Comparison of ENCODE assay signal across 1 cellular context in the genomic region with DNA sequence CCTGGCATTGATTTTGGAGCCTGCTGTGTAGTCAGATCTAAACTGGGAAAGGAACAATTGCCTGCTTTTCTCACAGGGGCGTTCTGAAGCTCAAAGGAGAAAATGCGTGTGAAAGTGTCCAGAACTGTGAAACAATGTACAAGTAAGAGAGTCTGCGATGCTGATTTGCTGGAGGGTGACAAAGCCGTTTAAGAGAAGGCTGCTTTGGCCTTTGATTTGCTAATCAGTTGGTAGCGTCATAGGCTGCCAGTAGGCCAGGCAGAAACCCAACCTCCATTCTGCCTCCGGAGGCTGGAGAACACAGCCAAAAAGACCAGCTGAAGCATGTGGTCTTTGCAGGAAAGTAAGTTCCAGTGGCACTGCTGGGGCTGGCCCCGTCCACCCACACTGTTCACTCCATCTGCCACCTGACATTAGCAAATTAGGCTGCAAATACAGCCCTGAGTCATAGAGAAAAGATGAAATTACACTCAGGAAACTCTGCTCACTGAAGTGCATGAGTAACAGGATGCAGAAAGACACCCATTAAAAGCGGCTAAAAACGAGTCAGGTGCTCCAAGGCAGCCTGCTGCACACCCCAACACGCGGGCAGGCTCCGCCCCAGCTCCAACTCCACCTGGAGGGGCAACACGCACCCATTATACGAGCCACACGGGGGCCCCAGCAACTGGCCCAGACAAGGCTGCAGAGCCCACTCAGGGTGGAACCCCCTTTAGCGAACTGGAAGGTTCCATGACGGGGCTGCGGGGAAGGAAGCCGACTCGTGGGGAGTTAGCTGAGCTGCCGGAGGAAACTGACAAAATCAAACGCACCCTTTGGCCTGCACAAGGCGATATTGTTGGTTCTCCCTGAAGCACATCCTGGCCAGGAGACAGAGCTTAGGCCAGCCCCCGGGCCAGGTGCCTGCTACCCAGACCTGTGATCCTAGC.
TF ChIP-seq lines count a peak whose summit lies in the region.

No MANE protein-coding gene starts in this region.

TF ChIP-seq in SK-N-SH, 30 proteins besides CTCF, POLR2A, EP300 and RAD21:
- TF ChIP-seq POLR2AphosphoS5 (IDR thresholded peaks at IDR 0.05; ENCODE audit: low read depth, low read length) (no peak), ELF1 (IDR thresholded peaks at IDR 0.05) (no peak), GATA2 (CRISPR knock-in tag; IDR thresholded peaks at IDR 0.05) (no peak), MEF2A (IDR thresholded peaks at IDR 0.05; ENCODE audit: borderline replicate concordance, low read depth) (no peak), TCF12 (IDR thresholded peaks at IDR 0.05) (no peak), EZH2phosphoT487 (IDR thresholded peaks at IDR 0.05; ENCODE audit: borderline replicate concordance, low read depth) (no peak), SMC3 (IDR thresholded peaks at IDR 0.05; ENCODE audit: low read depth, low read length) (no peak), RXRA (IDR thresholded peaks at IDR 0.05; ENCODE audit: borderline replicate concordance, low read depth) (no peak), YY1 (IDR thresholded peaks at IDR 0.05; ENCODE audit: low read depth) (no peak), GABPA (IDR thresholded peaks at IDR 0.05; ENCODE audit: low read depth) (no peak), MXI1 (IDR thresholded peaks at IDR 0.05; ENCODE audit: low read depth, low read length) (no peak), FOXJ3 (CRISPR knock-in tag; IDR thresholded peaks at IDR 0.05) (no peak), NRF1 (IDR thresholded peaks at IDR 0.05; ENCODE audit: low read depth, low read length) (no peak)
- TF ChIP-seq, protein P1, sequence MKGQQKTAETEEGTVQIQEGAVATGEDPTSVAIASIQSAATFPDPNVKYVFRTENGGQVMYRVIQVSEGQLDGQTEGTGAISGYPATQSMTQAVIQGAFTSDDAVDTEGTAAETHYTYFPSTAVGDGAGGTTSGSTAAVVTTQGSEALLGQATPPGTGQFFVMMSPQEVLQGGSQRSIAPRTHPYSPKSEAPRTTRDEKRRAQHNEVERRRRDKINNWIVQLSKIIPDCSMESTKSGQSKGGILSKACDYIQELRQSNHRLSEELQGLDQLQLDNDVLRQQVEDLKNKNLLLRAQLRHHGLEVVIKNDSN (IDR thresholded peaks at IDR 0.05; ENCODE audit: borderline replicate concordance, low read depth), result no peak
- TF ChIP-seq, protein P2, sequence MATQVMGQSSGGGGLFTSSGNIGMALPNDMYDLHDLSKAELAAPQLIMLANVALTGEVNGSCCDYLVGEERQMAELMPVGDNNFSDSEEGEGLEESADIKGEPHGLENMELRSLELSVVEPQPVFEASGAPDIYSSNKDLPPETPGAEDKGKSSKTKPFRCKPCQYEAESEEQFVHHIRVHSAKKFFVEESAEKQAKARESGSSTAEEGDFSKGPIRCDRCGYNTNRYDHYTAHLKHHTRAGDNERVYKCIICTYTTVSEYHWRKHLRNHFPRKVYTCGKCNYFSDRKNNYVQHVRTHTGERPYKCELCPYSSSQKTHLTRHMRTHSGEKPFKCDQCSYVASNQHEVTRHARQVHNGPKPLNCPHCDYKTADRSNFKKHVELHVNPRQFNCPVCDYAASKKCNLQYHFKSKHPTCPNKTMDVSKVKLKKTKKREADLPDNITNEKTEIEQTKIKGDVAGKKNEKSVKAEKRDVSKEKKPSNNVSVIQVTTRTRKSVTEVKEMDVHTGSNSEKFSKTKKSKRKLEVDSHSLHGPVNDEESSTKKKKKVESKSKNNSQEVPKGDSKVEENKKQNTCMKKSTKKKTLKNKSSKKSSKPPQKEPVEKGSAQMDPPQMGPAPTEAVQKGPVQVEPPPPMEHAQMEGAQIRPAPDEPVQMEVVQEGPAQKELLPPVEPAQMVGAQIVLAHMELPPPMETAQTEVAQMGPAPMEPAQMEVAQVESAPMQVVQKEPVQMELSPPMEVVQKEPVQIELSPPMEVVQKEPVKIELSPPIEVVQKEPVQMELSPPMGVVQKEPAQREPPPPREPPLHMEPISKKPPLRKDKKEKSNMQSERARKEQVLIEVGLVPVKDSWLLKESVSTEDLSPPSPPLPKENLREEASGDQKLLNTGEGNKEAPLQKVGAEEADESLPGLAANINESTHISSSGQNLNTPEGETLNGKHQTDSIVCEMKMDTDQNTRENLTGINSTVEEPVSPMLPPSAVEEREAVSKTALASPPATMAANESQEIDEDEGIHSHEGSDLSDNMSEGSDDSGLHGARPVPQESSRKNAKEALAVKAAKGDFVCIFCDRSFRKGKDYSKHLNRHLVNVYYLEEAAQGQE (IDR thresholded peaks at IDR 0.05; ENCODE audit: low read depth, low read length), result no peak
- TF ChIP-seq, protein P3, sequence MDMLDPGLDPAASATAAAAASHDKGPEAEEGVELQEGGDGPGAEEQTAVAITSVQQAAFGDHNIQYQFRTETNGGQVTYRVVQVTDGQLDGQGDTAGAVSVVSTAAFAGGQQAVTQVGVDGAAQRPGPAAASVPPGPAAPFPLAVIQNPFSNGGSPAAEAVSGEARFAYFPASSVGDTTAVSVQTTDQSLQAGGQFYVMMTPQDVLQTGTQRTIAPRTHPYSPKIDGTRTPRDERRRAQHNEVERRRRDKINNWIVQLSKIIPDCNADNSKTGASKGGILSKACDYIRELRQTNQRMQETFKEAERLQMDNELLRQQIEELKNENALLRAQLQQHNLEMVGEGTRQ (IDR thresholded peaks at IDR 0.05; ENCODE audit: borderline replicate concordance, low read depth, low read length), result no peak
TF ChIP-seq in SK-N-SH: peak in this region for 0.
